Comparison of ENCODE assay signal across 8 cellular contexts in genomic region chr11:57482782-57483569, GRCh38. TPM values are rescaled to one million over a fixed set of nuclear protein-coding genes. Genes with fewer than 3 reads are reported as not detected.
DNase-seq lines count a peak whose midpoint lies in the region; ATAC-seq and TF ChIP-seq lines count a peak whose summit lies in the region.

No MANE protein-coding gene starts in this region.

- H3K9me3 Mint-ChIP-seq in activated T-cell treated with anti-CD3 and anti-CD28 coated beads, Interleukin-2, amount 50 U/mL, for 72 hours = no peaks in the 10 kb centered on the region

- H3K4me1 Mint-ChIP-seq in activated T-cell treated with anti-CD3 and anti-CD28 coated beads, Interleukin-2, amount 50 U/mL, for 72 hours (ENCODE audit: low read depth) = peaks cover 24% of the 10 kb centered on the region

- peak overlapping the region; percentile 35 to 71 for H3K4me3 Mint-ChIP-seq in activated T-cell treated with anti-CD3 and anti-CD28 coated beads, Interleukin-2, amount 50 U/mL, for 72 hours

- H3K27ac ChIP-seq in foreskin keratinocyte = no peak overlapping the region

- H3K27ac Mint-ChIP-seq in activated T-cell treated with anti-CD3 and anti-CD28 coated beads, Interleukin-2, amount 50 U/mL, for 72 hours = no peak overlapping the region

- peaks cover 25% of the 10 kb centered on the region for H3K27me3 Mint-ChIP-seq in activated T-cell treated with anti-CD3 and anti-CD28 coated beads, Interleukin-2, amount 50 U/mL, for 72 hours (ENCODE audit: low read depth)

- no peaks in the 10 kb centered on the region for H3K4me1 ChIP-seq in foreskin keratinocyte

- peak; percentile 50 for ATAC-seq in GM19452 (IDR thresholded peaks at IDR 0.05; ENCODE audit: unreplicated experiment)
- ATAC-seq in activated T-cell treated with anti-CD3 and anti-CD28 coated beads, Interleukin-2, amount 50 U/mL, for 72 hours (replicated peaks in 1 of 2) = peak; percentile 64 to 66
- ATAC-seq in foreskin keratinocyte = peak; percentile 63
- ATAC-seq in HG03196 (IDR thresholded peaks at IDR 0.05; ENCODE audit: unreplicated experiment) = no peak

- peaks cover 9 to 25% of the 10 kb centered on the region in 2 donors for H3K36me3 Mint-ChIP-seq in activated T-cell treated with anti-CD3 and anti-CD28 coated beads, Interleukin-2, amount 50 U/mL, for 72 hours (ENCODE audit: insufficient read depth in 2 of 2)

- TF ChIP-seq CTCF in foreskin keratinocyte (conservative IDR thresholded peaks at IDR 0.05) = peak; percentile 81
- peak; percentile 68 for TF ChIP-seq CTCF in retinal pigment epithelial cell (conservative IDR thresholded peaks at IDR 0.05; ENCODE audit: low read depth, low read length)

- peak overlapping the region; percentile 23 for H3K4me3 ChIP-seq in retinal pigment epithelial cell (ENCODE audit: low read length)

- DNase-seq in AG08395 (ENCODE audit: low spot score) = peak; percentile 62
- peak; percentile 43 for DNase-seq in NCI-H510A treated with DMSO at 0.1 percent for 48 hours (lab: John Stamatoyannopoulos, UW)
- peak; percentile 63 to 75 for DNase-seq in activated T-cell treated with anti-CD3 and anti-CD28 coated beads, Interleukin-2, amount 50 U/mL, for 72 hours
- no peak for DNase-seq in foreskin keratinocyte
- no peak for DNase-seq in retinal pigment epithelial cell (ENCODE audit: low read depth)
- DNase-seq in T1000 (lab: John Stamatoyannopoulos, UW) = no peak

- H3K27me3 ChIP-seq in foreskin keratinocyte = peaks cover 30% of the 10 kb centered on the region

RNA-seq across cellular contexts. Expression of gene RTN4RL2, which starts 22.6 kb away (rescaled TPM):
- 1 to 10 TPM in 1 of 2 donors, under 1 TPM in 1; 0.97 to 1.1 TPM for total RNA-seq in activated T-cell treated with anti-CD3 and anti-CD28 coated beads, Interleukin-2, amount 50 U/mL, for 72 hours
- total RNA-seq in foreskin keratinocyte = 0.10 and 0.11 TPM in 2 replicates
- 0.34 and 0.42 TPM in 2 replicates for polyA plus RNA-seq in foreskin keratinocyte

RNA-seq across cellular contexts. Expression of gene SLC43A1, which starts 32.5 kb away (rescaled TPM):
- total RNA-seq in activated T-cell treated with anti-CD3 and anti-CD28 coated beads, Interleukin-2, amount 50 U/mL, for 72 hours = 10 to 100 TPM; 43.6 to 53.9 TPM
- total RNA-seq in foreskin keratinocyte = 4.3 and 6.2 TPM in 2 replicates
- 3.2 and 5.4 TPM in 2 replicates for polyA plus RNA-seq in foreskin keratinocyte

RNA-seq across cellular contexts. Expression of gene TIMM10, which starts 47.6 kb away (rescaled TPM):
- total RNA-seq in activated T-cell treated with anti-CD3 and anti-CD28 coated beads, Interleukin-2, amount 50 U/mL, for 72 hours = 100 to 1,000 TPM; 106 to 107 TPM
- 42.2 and 88.5 TPM in 2 replicates for total RNA-seq in foreskin keratinocyte
- polyA plus RNA-seq in foreskin keratinocyte = 120 and 195 TPM in 2 replicates

RNA-seq across cellular contexts. Expression of gene SMTNL1, which starts 54.4 kb away (rescaled TPM):
- not detected for total RNA-seq in activated T-cell treated with anti-CD3 and anti-CD28 coated beads, Interleukin-2, amount 50 U/mL, for 72 hours
- not detected in 2 replicates for total RNA-seq in foreskin keratinocyte
- not detected in 2 replicates for polyA plus RNA-seq in foreskin keratinocyte

RNA-seq across cellular contexts. Expression of gene SLC43A3, which starts 56.1 kb away (rescaled TPM):
- total RNA-seq in activated T-cell treated with anti-CD3 and anti-CD28 coated beads, Interleukin-2, amount 50 U/mL, for 72 hours = 100 to 1,000 TPM; 159 to 169 TPM
- 69.9 and 95.3 TPM in 2 replicates for total RNA-seq in foreskin keratinocyte
- polyA plus RNA-seq in foreskin keratinocyte = 41.7 and 72.0 TPM in 2 replicates

Comparison
In these comparisons a context has a peak if more than half of its experiments do, and no peak if none do; other contexts are left out.
1. DNase-seq: peak in AG08395 (single experiment), NCI-H510A treated with DMSO at 0.1 percent for 48 hours (single experiment) and activated T-cell treated with anti-CD3 and anti-CD28 coated beads, Interleukin-2, amount 50 U/mL, for 72 hours (2 of 2); none in foreskin keratinocyte (0 of 2), retinal pigment epithelial cell (single experiment) and T1000 (single experiment).